In the genomic region with DNA sequence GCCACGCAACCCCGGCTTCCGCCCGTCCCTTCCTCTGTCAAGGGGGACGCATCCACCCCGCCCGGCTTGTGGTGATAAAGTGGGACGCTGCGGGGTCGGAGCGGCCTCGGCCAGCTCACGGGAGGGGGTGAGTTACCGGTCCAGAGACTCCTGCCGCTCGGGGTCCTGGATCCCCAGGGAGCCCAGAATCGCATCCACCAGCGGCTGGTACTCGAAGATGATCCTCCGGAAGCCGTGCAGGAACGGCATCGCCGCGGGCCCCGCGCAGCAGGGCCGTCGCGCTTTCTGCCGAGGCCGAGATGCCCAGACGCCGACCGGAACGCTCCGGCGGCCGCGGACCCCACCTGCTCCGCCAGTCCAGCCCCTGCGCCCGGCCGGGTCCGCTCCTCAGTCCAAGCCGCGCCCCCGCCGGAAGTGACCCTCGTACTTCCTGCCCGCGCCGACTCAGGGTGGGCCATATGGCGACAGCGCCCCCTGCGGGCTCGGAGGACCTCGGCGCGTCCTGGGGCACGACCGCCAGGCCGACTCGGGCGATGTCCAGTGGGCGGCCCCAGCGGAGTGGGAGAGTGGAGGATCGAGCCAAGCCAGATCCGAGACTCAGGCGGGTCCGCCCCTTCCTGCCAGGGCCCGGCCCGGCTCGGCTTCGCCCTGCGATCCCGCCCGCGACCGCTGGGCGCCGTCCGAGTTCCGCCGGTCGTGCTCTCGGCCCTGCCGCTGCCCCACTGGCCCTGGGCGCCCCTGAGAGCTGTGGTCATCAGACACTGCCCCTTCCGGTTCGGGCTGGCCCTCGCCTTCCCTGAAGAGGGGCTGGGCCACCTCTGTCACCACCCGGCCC, we compare ENCODE assay signal across 1 cellular context.
TF ChIP-seq lines count a peak whose summit lies in the region.

A gene with protein sequence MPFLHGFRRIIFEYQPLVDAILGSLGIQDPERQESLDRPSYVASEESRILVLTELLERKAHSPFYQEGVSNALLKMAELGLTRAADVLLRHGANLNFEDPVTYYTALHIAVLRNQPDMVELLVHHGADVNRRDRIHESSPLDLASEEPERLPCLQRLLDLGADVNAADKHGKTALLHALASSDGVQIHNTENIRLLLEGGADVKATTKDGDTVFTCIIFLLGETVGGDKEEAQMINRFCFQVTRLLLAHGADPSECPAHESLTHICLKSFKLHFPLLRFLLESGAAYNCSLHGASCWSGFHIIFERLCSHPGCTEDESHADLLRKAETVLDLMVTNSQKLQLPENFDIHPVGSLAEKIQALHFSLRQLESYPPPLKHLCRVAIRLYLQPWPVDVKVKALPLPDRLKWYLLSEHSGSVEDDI (minus strand): TSS at position 401 of the 835 bp plus-strand sequence. CDS start 152 bp downstream, at position 249.

TF ChIP-seq in GM12878, 131 proteins besides CTCF, POLR2A, EP300 and RAD21 (continued from another document and continues in another):
- TF ChIP-seq, protein P1, sequence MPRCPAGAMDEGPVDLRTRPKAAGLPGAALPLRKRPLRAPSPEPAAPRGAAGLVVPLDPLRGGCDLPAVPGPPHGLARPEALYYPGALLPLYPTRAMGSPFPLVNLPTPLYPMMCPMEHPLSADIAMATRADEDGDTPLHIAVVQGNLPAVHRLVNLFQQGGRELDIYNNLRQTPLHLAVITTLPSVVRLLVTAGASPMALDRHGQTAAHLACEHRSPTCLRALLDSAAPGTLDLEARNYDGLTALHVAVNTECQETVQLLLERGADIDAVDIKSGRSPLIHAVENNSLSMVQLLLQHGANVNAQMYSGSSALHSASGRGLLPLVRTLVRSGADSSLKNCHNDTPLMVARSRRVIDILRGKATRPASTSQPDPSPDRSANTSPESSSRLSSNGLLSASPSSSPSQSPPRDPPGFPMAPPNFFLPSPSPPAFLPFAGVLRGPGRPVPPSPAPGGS (IDR thresholded peaks at IDR 0.05; ENCODE audit: borderline replicate concordance, insufficient read depth, low read depth, low read length, poor library complexity, severe bottlenecking), result no peak
- TF ChIP-seq NFIC (IDR thresholded peaks at IDR 0.05; ENCODE audit: low read depth, low read length), result no peak
- TF ChIP-seq SMAD5 (IDR thresholded peaks at IDR 0.05; ENCODE audit: low read depth), result peak; percentile 65; the same call in 1 of the 2 replicates
- no peak for TF ChIP-seq SREBF1 (IDR thresholded peaks at IDR 0.05; ENCODE audit: low read length)
- TF ChIP-seq, protein P2, sequence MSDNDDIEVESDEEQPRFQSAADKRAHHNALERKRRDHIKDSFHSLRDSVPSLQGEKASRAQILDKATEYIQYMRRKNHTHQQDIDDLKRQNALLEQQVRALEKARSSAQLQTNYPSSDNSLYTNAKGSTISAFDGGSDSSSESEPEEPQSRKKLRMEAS (IDR thresholded peaks at IDR 0.05; ENCODE audit: low read depth, low read length), result peak; percentile 23; the same call in 1 of the 2 replicates
- no peak for TF ChIP-seq ETV6 (conservative IDR thresholded peaks at IDR 0.05 in 1 of 2, IDR thresholded peaks at IDR 0.05 in 1 of 2; ENCODE audit: borderline replicate concordance in 1 of 2, low read depth in 1 of 2)
- peak; percentile 33; the same call in 1 of the 2 replicates for TF ChIP-seq TCF12 (IDR thresholded peaks at IDR 0.05; ENCODE audit: low read depth, low read length)
- TF ChIP-seq NBN (IDR thresholded peaks at IDR 0.05), result no peak
- TF ChIP-seq, protein P3, sequence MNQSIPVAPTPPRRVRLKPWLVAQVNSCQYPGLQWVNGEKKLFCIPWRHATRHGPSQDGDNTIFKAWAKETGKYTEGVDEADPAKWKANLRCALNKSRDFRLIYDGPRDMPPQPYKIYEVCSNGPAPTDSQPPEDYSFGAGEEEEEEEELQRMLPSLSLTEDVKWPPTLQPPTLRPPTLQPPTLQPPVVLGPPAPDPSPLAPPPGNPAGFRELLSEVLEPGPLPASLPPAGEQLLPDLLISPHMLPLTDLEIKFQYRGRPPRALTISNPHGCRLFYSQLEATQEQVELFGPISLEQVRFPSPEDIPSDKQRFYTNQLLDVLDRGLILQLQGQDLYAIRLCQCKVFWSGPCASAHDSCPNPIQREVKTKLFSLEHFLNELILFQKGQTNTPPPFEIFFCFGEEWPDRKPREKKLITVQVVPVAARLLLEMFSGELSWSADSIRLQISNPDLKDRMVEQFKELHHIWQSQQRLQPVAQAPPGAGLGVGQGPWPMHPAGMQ (IDR thresholded peaks at IDR 0.05; ENCODE audit: borderline replicate concordance), result no peak
- TF ChIP-seq, protein P4, sequence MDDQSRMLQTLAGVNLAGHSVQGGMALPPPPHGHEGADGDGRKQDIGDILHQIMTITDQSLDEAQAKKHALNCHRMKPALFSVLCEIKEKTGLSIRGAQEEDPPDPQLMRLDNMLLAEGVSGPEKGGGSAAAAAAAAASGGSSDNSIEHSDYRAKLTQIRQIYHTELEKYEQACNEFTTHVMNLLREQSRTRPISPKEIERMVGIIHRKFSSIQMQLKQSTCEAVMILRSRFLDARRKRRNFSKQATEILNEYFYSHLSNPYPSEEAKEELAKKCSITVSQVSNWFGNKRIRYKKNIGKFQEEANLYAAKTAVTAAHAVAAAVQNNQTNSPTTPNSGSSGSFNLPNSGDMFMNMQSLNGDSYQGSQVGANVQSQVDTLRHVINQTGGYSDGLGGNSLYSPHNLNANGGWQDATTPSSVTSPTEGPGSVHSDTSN (IDR thresholded peaks at IDR 0.05; ENCODE audit: insufficient replicate concordance, low read depth, low read length), result no peak
- TF ChIP-seq, protein P5, sequence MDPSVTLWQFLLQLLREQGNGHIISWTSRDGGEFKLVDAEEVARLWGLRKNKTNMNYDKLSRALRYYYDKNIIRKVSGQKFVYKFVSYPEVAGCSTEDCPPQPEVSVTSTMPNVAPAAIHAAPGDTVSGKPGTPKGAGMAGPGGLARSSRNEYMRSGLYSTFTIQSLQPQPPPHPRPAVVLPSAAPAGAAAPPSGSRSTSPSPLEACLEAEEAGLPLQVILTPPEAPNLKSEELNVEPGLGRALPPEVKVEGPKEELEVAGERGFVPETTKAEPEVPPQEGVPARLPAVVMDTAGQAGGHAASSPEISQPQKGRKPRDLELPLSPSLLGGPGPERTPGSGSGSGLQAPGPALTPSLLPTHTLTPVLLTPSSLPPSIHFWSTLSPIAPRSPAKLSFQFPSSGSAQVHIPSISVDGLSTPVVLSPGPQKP (IDR thresholded peaks at IDR 0.05; ENCODE audit: low read depth, low read length), result no peak; the same call in 1 of the 2 replicates
- TF ChIP-seq FOXM1 (IDR thresholded peaks at IDR 0.05; ENCODE audit: low read depth, low read length), result no peak
- peak; percentile 85 for TF ChIP-seq GATAD2B (conservative IDR thresholded peaks at IDR 0.05; ENCODE audit: low read depth)
- TF ChIP-seq BMI1 (IDR thresholded peaks at IDR 0.05; ENCODE audit: borderline replicate concordance), result no peak
- TF ChIP-seq, protein P6, sequence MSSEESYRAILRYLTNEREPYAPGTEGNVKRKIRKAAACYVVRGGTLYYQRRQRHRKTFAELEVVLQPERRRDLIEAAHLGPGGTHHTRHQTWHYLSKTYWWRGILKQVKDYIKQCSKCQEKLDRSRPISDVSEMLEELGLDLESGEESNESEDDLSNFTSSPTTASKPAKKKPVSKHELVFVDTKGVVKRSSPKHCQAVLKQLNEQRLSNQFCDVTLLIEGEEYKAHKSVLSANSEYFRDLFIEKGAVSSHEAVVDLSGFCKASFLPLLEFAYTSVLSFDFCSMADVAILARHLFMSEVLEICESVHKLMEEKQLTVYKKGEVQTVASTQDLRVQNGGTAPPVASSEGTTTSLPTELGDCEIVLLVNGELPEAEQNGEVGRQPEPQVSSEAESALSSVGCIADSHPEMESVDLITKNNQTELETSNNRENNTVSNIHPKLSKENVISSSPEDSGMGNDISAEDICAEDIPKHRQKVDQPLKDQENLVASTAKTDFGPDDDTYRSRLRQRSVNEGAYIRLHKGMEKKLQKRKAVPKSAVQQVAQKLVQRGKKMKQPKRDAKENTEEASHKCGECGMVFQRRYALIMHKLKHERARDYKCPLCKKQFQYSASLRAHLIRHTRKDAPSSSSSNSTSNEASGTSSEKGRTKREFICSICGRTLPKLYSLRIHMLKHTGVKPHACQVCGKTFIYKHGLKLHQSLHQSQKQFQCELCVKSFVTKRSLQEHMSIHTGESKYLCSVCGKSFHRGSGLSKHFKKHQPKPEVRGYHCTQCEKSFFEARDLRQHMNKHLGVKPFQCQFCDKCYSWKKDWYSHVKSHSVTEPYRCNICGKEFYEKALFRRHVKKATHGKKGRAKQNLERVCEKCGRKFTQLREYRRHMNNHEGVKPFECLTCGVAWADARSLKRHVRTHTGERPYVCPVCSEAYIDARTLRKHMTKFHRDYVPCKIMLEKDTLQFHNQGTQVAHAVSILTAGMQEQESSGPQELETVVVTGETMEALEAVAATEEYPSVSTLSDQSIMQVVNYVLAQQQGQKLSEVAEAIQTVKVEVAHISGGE (CRISPR knock-in tag; IDR thresholded peaks at IDR 0.05), result peak; percentile 62
- no peak for TF ChIP-seq ZBED1 (IDR thresholded peaks at IDR 0.05; ENCODE audit: borderline replicate concordance)
- TF ChIP-seq, protein P7, sequence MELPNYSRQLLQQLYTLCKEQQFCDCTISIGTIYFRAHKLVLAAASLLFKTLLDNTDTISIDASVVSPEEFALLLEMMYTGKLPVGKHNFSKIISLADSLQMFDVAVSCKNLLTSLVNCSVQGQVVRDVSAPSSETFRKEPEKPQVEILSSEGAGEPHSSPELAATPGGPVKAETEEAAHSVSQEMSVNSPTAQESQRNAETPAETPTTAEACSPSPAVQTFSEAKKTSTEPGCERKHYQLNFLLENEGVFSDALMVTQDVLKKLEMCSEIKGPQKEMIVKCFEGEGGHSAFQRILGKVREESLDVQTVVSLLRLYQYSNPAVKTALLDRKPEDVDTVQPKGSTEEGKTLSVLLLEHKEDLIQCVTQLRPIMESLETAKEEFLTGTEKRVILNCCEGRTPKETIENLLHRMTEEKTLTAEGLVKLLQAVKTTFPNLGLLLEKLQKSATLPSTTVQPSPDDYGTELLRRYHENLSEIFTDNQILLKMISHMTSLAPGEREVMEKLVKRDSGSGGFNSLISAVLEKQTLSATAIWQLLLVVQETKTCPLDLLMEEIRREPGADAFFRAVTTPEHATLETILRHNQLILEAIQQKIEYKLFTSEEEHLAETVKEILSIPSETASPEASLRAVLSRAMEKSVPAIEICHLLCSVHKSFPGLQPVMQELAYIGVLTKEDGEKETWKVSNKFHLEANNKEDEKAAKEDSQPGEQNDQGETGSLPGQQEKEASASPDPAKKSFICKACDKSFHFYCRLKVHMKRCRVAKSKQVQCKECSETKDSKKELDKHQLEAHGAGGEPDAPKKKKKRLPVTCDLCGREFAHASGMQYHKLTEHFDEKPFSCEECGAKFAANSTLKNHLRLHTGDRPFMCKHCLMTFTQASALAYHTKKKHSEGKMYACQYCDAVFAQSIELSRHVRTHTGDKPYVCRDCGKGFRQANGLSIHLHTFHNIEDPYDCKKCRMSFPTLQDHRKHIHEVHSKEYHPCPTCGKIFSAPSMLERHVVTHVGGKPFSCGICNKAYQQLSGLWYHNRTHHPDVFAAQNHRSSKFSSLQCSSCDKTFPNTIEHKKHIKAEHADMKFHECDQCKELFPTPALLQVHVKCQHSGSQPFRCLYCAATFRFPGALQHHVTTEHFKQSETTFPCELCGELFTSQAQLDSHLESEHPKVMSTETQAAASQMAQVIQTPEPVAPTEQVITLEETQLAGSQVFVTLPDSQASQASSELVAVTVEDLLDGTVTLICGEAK (IDR thresholded peaks at IDR 0.05; ENCODE audit: borderline replicate concordance), result peak; percentile 90
- no peak for TF ChIP-seq JUNB (IDR thresholded peaks at IDR 0.05)
- peak; percentile 73 for TF ChIP-seq RELA (IDR thresholded peaks at IDR 0.05; ENCODE audit: borderline replicate concordance, partially characterized antibody)
- TF ChIP-seq BACH1 (IDR thresholded peaks at IDR 0.05; ENCODE audit: borderline replicate concordance), result peak; percentile 63
- peak; percentile 92 for TF ChIP-seq SMARCA5 (IDR thresholded peaks at IDR 0.05)
- TF ChIP-seq, protein P8, sequence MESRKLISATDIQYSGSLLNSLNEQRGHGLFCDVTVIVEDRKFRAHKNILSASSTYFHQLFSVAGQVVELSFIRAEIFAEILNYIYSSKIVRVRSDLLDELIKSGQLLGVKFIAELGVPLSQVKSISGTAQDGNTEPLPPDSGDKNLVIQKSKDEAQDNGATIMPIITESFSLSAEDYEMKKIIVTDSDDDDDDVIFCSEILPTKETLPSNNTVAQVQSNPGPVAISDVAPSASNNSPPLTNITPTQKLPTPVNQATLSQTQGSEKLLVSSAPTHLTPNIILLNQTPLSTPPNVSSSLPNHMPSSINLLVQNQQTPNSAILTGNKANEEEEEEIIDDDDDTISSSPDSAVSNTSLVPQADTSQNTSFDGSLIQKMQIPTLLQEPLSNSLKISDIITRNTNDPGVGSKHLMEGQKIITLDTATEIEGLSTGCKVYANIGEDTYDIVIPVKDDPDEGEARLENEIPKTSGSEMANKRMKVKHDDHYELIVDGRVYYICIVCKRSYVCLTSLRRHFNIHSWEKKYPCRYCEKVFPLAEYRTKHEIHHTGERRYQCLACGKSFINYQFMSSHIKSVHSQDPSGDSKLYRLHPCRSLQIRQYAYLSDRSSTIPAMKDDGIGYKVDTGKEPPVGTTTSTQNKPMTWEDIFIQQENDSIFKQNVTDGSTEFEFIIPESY (IDR thresholded peaks at IDR 0.05), result no peak
- TF ChIP-seq TCF7 (IDR thresholded peaks at IDR 0.05; ENCODE audit: borderline replicate concordance), result no peak
- TF ChIP-seq, protein P9, sequence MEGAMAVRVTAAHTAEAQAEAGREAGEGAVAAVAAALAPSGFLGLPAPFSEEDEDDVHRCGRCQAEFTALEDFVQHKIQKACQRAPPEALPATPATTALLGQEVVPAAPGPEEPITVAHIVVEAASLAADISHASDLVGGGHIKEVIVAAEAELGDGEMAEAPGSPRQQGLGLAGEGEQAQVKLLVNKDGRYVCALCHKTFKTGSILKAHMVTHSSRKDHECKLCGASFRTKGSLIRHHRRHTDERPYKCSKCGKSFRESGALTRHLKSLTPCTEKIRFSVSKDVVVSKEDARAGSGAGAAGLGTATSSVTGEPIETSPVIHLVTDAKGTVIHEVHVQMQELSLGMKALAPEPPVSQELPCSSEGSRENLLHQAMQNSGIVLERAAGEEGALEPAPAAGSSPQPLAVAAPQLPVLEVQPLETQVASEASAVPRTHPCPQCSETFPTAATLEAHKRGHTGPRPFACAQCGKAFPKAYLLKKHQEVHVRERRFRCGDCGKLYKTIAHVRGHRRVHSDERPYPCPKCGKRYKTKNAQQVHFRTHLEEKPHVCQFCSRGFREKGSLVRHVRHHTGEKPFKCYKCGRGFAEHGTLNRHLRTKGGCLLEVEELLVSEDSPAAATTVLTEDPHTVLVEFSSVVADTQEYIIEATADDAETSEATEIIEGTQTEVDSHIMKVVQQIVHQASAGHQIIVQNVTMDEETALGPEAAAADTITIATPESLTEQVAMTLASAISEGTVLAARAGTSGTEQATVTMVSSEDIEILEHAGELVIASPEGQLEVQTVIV (IDR thresholded peaks at IDR 0.05; ENCODE audit: borderline replicate concordance, partially characterized antibody), result no peak
- TF ChIP-seq NR2C1 (IDR thresholded peaks at IDR 0.05), result peak; percentile 59
- TF ChIP-seq BCL11A (IDR thresholded peaks at IDR 0.05; ENCODE audit: low read depth, low read length), result no peak
- TF ChIP-seq SIX5 (IDR thresholded peaks at IDR 0.05; ENCODE audit: low read depth, low read length, severe bottlenecking), result peak; percentile 35
- TF ChIP-seq MXI1 (IDR thresholded peaks at IDR 0.05; ENCODE audit: low read depth, low read length), result peak; percentile 48; the same call in 1 of the 2 replicates
- TF ChIP-seq HDAC2 (IDR thresholded peaks at IDR 0.05), result no peak
